In genomic region chr2:55618649-55619055, GRCh38 we compare ENCODE assay signal across 1 cellular context.
TF ChIP-seq lines count a peak whose summit lies in the region.

No MANE protein-coding gene starts in this region.

TF ChIP-seq in HCT116, 20 proteins besides CTCF, POLR2A, EP300 and RAD21 (continued from another document):
- TF ChIP-seq CBX3 (IDR thresholded peaks at IDR 0.05; ENCODE audit: low read depth) (0 out of 2 replicates have a peak, but pooled peaks have one; percentile 9), YY1 (IDR thresholded peaks at IDR 0.05; ENCODE audit: extremely low read depth, insufficient replicate concordance, low read depth, low read length) (peak; percentile 64), ZBTB33 (IDR thresholded peaks at IDR 0.05; ENCODE audit: extremely low read depth, insufficient replicate concordance, low read length) (peak; percentile 79)
